36 cellular contexts compared by ENCODE assay signal in the genomic region with DNA sequence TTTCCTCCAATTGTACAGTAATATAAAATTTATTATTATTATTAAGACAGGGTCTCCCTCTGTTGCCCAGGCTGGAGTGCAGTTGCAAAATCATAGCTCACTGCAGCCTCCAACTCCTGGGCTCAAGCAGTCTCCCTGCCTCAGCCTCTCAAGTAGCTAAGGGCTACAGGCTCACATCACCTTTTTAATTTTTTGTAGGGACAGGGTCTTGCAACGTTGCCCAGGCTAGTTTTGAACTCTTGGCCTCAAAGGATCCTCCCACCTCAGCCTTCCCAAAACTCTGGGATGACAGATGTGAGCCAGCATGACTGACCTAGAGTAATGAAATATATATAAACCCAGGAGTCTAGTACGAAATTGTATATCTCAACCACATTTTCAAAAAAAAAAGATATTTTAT.
"Had no signal": no experiment of that assay in that cellular context is flagged by ENCODE, and none has a peak within 500 bp of the region (broad histone marks: within the 10 kb centered on the region; RNA-seq: fewer than 3 reads in every experiment).

No MANE protein-coding gene starts in this region.

- H3K4me1 Mint-ChIP-seq: activated naive CD4-positive, alpha-beta T cell treated with anti-CD3 and anti-CD28 coated beads, Interleukin-2, amount 10 ng/mL, durations not matched to agents 7 days and 5 days; activated naive CD4-positive, alpha-beta T cell treated with anti-CD3 and anti-CD28 coated beads, Interleukin-2, amount 50 U/mL, for 24 hours; activated naive CD8-positive, alpha-beta T cell treated with anti-CD3 and anti-CD28 coated beads, Interleukin-2, amount 50 U/mL, for 24 hours; activated T-helper 17 cell treated with anti-CD3 and anti-CD28 coated beads, Interleukin-2, amount 50 U/mL, for 72 hours; central memory CD8-positive, alpha-beta T cell had no signal

- H3K27ac ChIP-seq: ascending aorta, cardiac muscle cell, VCaP had no signal

- FAIRE-seq: bronchial epithelial cell had no signal

- H3K27ac Mint-ChIP-seq: activated CD4-positive, alpha-beta memory T cell treated with anti-CD3 and anti-CD28 coated beads for 36 hours; activated CD4-positive, alpha-beta T cell treated with anti-CD3 and anti-CD28 coated beads for 36 hours; activated CD4-positive, alpha-beta T cell treated with anti-CD3 and anti-CD28 coated beads, Interleukin-2, amount 10 ng/mL, durations not matched to agents 7 days and 5 days; activated CD8-positive, alpha-beta T cell treated with anti-CD3 and anti-CD28 coated beads for 36 hours; activated naive CD4-positive, alpha-beta T cell treated with anti-CD3 and anti-CD28 coated beads, Interleukin-2, amount 10 ng/mL, durations not matched to agents 7 days and 5 days; activated naive CD4-positive, alpha-beta T cell treated with anti-CD3 and anti-CD28 coated beads, Interleukin-2, amount 50 U/mL, for 24 hours; activated naive CD8-positive, alpha-beta T cell; activated naive CD8-positive, alpha-beta T cell treated with anti-CD3 and anti-CD28 coated beads, Interleukin-2, amount 10 ng/mL, durations not matched to agents 7 days and 5 days; activated naive CD8-positive, alpha-beta T cell treated with anti-CD3 and anti-CD28 coated beads, Interleukin-2, amount 50 U/mL, for 24 hours; activated T-cell treated with anti-CD3 and anti-CD28 coated beads, Interleukin-2, amount 50 U/mL, for 72 hours; activated T-helper 1 cell treated with anti-CD3 and anti-CD28 coated beads, Interleukin-12 subunit alpha, Interleukin-12 subunit beta, Interleukin-2, Interleukin-4 antibody, amounts not matched to agents 30 ng/mL and 10 ng/mL and 1 ng/mL, durations not matched to agents 14 hours and 24 hours and 36 hours; activated T-helper 17 cell treated with anti-CD3 and anti-CD28 coated beads, Interleukin-2, amount 50 U/mL, for 72 hours; T-helper 1 cell treated with Interleukin-12 subunit alpha and Interleukin-12 subunit beta and Interleukin-4 antibody, amounts not matched to agents 30 μg/mL and 1 μg/mL, for 36 hours; T-helper 2 cell treated with Interferon-gamma antibody and Interleukin-4, amounts not matched to agents 5 μg/mL and 100 μg/mL, for 36 hours had no signal

- H3K9me3 ChIP-seq: ascending aorta had no signal

- H3K4me3 Mint-ChIP-seq: activated CD4-positive, alpha-beta memory T cell treated with anti-CD3 and anti-CD28 coated beads for 36 hours; activated CD4-positive, alpha-beta T cell treated with anti-CD3 and anti-CD28 coated beads for 36 hours; activated CD4-positive, alpha-beta T cell treated with anti-CD3 and anti-CD28 coated beads, Interleukin-2, amount 10 ng/mL, durations not matched to agents 7 days and 5 days; activated CD8-positive, alpha-beta T cell treated with anti-CD3 and anti-CD28 coated beads for 36 hours; activated naive CD4-positive, alpha-beta T cell treated with anti-CD3 and anti-CD28 coated beads, Interleukin-2, amount 10 ng/mL, durations not matched to agents 7 days and 5 days; activated naive CD4-positive, alpha-beta T cell treated with anti-CD3 and anti-CD28 coated beads, Interleukin-2, amount 50 U/mL, for 24 hours; activated naive CD8-positive, alpha-beta T cell; activated naive CD8-positive, alpha-beta T cell treated with anti-CD3 and anti-CD28 coated beads, Interleukin-2, amount 10 ng/mL, durations not matched to agents 7 days and 5 days; activated naive CD8-positive, alpha-beta T cell treated with anti-CD3 and anti-CD28 coated beads, Interleukin-2, amount 50 U/mL, for 24 hours; activated T-cell treated with anti-CD3 and anti-CD28 coated beads, Interleukin-2, amount 50 U/mL, for 4 hours; activated T-cell treated with anti-CD3 and anti-CD28 coated beads, Interleukin-2, amount 50 U/mL, for 72 hours; activated T-helper 1 cell treated with anti-CD3 and anti-CD28 coated beads, Interleukin-12 subunit alpha, Interleukin-12 subunit beta, Interleukin-2, Interleukin-4 antibody, amounts not matched to agents 30 ng/mL and 10 ng/mL and 1 ng/mL, durations not matched to agents 14 hours and 24 hours and 36 hours; activated T-helper 17 cell treated with anti-CD3 and anti-CD28 coated beads, Interleukin-2, amount 50 U/mL, for 72 hours; brain; central memory CD8-positive, alpha-beta T cell; T-helper 1 cell treated with Interleukin-12 subunit alpha and Interleukin-12 subunit beta and Interleukin-4 antibody, amounts not matched to agents 30 μg/mL and 1 μg/mL, for 36 hours; T-helper 2 cell treated with Interferon-gamma antibody and Interleukin-4, amounts not matched to agents 5 μg/mL and 100 μg/mL, for 36 hours had no signal

- H3K27me3 ChIP-seq: ascending aorta, cardiac muscle cell had no signal

- ATAC-seq: activated CD4-positive, alpha-beta T cell treated with anti-CD3 and anti-CD28 coated beads for 36 hours; activated CD4-positive, CD25-positive, alpha-beta regulatory T cell treated with anti-CD3 and anti-CD28 coated beads, Interleukin-2, amount 50 U/mL, for 24 hours; activated CD8-positive, alpha-beta T cell treated with anti-CD3 and anti-CD28 coated beads for 36 hours; activated naive CD8-positive, alpha-beta T cell treated with anti-CD3 and anti-CD28 coated beads, Interleukin-2, amount 50 U/mL, for 24 hours; activated T-cell treated with anti-CD3 and anti-CD28 coated beads, Interleukin-2, amount 50 U/mL, for 4 hours; activated T-cell treated with anti-CD3 and anti-CD28 coated beads, Interleukin-2, amount 50 U/mL, for 72 hours; activated T-helper 17 cell treated with anti-CD3 and anti-CD28 coated beads, Interleukin-2, amount 50 U/mL, for 72 hours had no signal

- H3K4me1 ChIP-seq: ascending aorta had no signal

- H3K4me3 ChIP-seq: ascending aorta, cardiac muscle cell had no signal

- H3K27me3 Mint-ChIP-seq: activated CD4-positive, alpha-beta memory T cell treated with anti-CD3 and anti-CD28 coated beads for 36 hours; activated CD4-positive, alpha-beta T cell treated with anti-CD3 and anti-CD28 coated beads for 36 hours; activated CD4-positive, alpha-beta T cell treated with anti-CD3 and anti-CD28 coated beads, Interleukin-2, amount 10 ng/mL, durations not matched to agents 7 days and 5 days; activated CD8-positive, alpha-beta T cell treated with anti-CD3 and anti-CD28 coated beads for 36 hours; activated naive CD4-positive, alpha-beta T cell treated with anti-CD3 and anti-CD28 coated beads, Interleukin-2, amount 10 ng/mL, durations not matched to agents 7 days and 5 days; activated naive CD4-positive, alpha-beta T cell treated with anti-CD3 and anti-CD28 coated beads, Interleukin-2, amount 50 U/mL, for 24 hours; activated naive CD8-positive, alpha-beta T cell; activated naive CD8-positive, alpha-beta T cell treated with anti-CD3 and anti-CD28 coated beads, Interleukin-2, amount 10 ng/mL, durations not matched to agents 7 days and 5 days; activated naive CD8-positive, alpha-beta T cell treated with anti-CD3 and anti-CD28 coated beads, Interleukin-2, amount 50 U/mL, for 24 hours; activated T-helper 17 cell treated with anti-CD3 and anti-CD28 coated beads, Interleukin-2, amount 50 U/mL, for 72 hours; brain; central memory CD8-positive, alpha-beta T cell had no signal

- H3K9me3 Mint-ChIP-seq: activated CD4-positive, alpha-beta memory T cell treated with anti-CD3 and anti-CD28 coated beads for 36 hours; activated CD4-positive, alpha-beta T cell treated with anti-CD3 and anti-CD28 coated beads, Interleukin-2, amount 10 ng/mL, durations not matched to agents 7 days and 5 days; activated CD8-positive, alpha-beta T cell treated with anti-CD3 and anti-CD28 coated beads for 36 hours; activated naive CD4-positive, alpha-beta T cell treated with anti-CD3 and anti-CD28 coated beads, Interleukin-2, amount 10 ng/mL, durations not matched to agents 7 days and 5 days; activated naive CD4-positive, alpha-beta T cell treated with anti-CD3 and anti-CD28 coated beads, Interleukin-2, amount 50 U/mL, for 24 hours; activated naive CD8-positive, alpha-beta T cell treated with anti-CD3 and anti-CD28 coated beads, Interleukin-2, amount 10 ng/mL, durations not matched to agents 7 days and 5 days; activated naive CD8-positive, alpha-beta T cell treated with anti-CD3 and anti-CD28 coated beads, Interleukin-2, amount 50 U/mL, for 24 hours; activated T-cell treated with anti-CD3 and anti-CD28 coated beads, Interleukin-2, amount 50 U/mL, for 4 hours; activated T-cell treated with anti-CD3 and anti-CD28 coated beads, Interleukin-2, amount 50 U/mL, for 72 hours; activated T-helper 1 cell treated with anti-CD3 and anti-CD28 coated beads, Interleukin-12 subunit alpha, Interleukin-12 subunit beta, Interleukin-2, Interleukin-4 antibody, amounts not matched to agents 30 ng/mL and 10 ng/mL and 1 ng/mL, durations not matched to agents 14 hours and 24 hours and 36 hours; activated T-helper 17 cell treated with anti-CD3 and anti-CD28 coated beads, Interleukin-2, amount 50 U/mL, for 72 hours; brain; central memory CD8-positive, alpha-beta T cell; T-helper 1 cell treated with Interleukin-12 subunit alpha and Interleukin-12 subunit beta and Interleukin-4 antibody, amounts not matched to agents 30 μg/mL and 1 μg/mL, for 36 hours; T-helper 2 cell treated with Interferon-gamma antibody and Interleukin-4, amounts not matched to agents 5 μg/mL and 100 μg/mL, for 36 hours had no signal

- DNase-seq: activated CD4-positive, alpha-beta memory T cell treated with anti-CD3 and anti-CD28 coated beads for 36 hours; activated CD4-positive, alpha-beta T cell treated with anti-CD3 and anti-CD28 coated beads for 1 hour; activated CD4-positive, alpha-beta T cell treated with anti-CD3 and anti-CD28 coated beads for 36 hours; activated CD4-positive, alpha-beta T cell treated with anti-CD3 and anti-CD28 coated beads for 48 hours; activated CD4-positive, alpha-beta T cell treated with anti-CD3 and anti-CD28 coated beads, Interleukin-2, amount 10 ng/mL, durations not matched to agents 7 days and 5 days; activated CD4-positive, CD25-positive, alpha-beta regulatory T cell; activated CD8-positive, alpha-beta memory T cell treated with anti-CD3 and anti-CD28 coated beads, Interleukin-2, amount 50 U/mL, for 4 hours; activated CD8-positive, alpha-beta T cell treated with anti-CD3 and anti-CD28 coated beads for 36 hours; activated effector memory CD4-positive, alpha-beta T cell treated with anti-CD3 and anti-CD28 coated beads, Interleukin-2, amount 50 U/mL, for 16 hours; activated naive CD4-positive, alpha-beta T cell treated with anti-CD3 and anti-CD28 coated beads, Interleukin-2, amount 10 ng/mL, durations not matched to agents 7 days and 5 days; activated naive CD4-positive, alpha-beta T cell treated with Interleukin-2 at 50 U/mL for 16 hours; activated naive CD8-positive, alpha-beta T cell treated with anti-CD3 and anti-CD28 coated beads, Interleukin-2, amount 10 ng/mL, durations not matched to agents 7 days and 5 days; activated naive CD8-positive, alpha-beta T cell treated with anti-CD3 and anti-CD28 coated beads, Interleukin-2, amount 50 U/mL, for 24 hours; activated T-cell treated with anti-CD3 and anti-CD28 coated beads for 4 hours; activated T-cell treated with anti-CD3 and anti-CD28 coated beads, Interleukin-2, amount 50 U/mL, for 1 hour; activated T-cell treated with anti-CD3 and anti-CD28 coated beads, Interleukin-2, amount 50 U/mL, for 4 hours; activated T-cell treated with anti-CD3 and anti-CD28 coated beads, Interleukin-2, amount 50 U/mL, for 72 hours; amygdala; anterior cingulate cortex; cerebellar nuclear complex; T-helper 1 cell; T-helper 2 cell; T-helper 9 cell had no signal
